9 cellular contexts compared by ENCODE assay signal in the genomic region with DNA sequence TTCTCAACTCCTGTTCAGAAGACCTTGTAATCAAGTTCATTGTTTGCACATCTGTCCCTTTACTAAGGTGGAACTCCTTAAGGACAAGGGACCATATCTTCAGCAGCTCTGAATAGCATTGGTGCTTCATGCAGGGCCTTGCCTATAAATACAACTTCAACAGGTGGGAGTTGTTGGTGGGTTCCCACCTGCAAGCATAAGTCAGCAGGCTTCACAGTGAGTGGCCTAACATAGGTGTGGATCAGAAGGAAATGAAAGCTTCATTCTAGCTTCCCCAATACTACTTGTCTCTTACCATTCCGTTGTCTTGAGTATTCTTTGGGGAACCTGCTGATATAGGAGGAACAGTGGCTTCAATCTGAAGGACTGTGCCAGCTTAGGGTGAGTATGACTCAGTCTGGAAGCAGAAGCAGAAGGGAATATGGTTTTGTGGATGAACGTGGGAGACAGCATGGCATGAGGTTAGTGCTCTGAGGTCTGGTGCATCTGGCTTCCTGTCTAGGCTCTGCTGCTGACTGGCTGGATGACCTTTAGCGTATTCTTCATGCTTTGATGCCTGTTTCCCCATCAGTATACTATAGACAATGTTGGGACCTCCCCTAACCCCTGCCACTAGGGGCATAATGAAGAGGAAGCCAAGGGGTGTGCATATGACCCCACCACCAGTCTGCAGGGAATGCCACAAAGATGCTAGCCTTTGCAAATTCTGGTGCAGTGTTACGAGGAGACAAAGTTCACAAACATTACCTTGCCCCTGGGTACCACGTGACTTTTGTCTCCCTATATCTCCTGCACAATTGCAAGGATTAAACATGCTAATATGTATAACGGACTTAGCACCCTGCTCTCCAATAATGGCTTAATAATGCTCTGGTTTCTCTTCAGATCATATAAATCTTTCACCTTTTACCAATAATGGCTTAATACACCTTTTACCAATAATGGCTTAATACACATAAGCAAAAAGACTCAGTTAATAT.
DNase-seq lines count a peak whose midpoint lies in the region; ATAC-seq and TF ChIP-seq lines count a peak whose summit lies in the region.
"Had no signal": no experiment of that assay in that cellular context is flagged by ENCODE, and none has a peak within 500 bp of the region (broad histone marks: within the 10 kb centered on the region; RNA-seq: fewer than 3 reads in every experiment).

No MANE protein-coding gene starts in this region.

- H3K4me3 Mint-ChIP-seq in activated T-cell treated with anti-CD3 and anti-CD28 coated beads, Interleukin-2, amount 50 U/mL, for 72 hours: peak overlapping the region; percentile 6 to 23
- no peak overlapping the region for H3K4me3 Mint-ChIP-seq in T-helper 17 cell
- H3K4me3 Mint-ChIP-seq in Calu3 (ENCODE audit: low read depth, unreplicated experiment): no peak overlapping the region

- BruUV-seq in Calu3 (replicated peaks; lab: Mats Ljungman, UMichigan): no TSS peak

- H3K9me3 Mint-ChIP-seq in activated T-cell treated with anti-CD3 and anti-CD28 coated beads, Interleukin-2, amount 50 U/mL, for 72 hours: peaks cover 2 to 5% of the 10 kb centered on the region in 2 donors
- H3K9me3 Mint-ChIP-seq in Calu3 (ENCODE audit: low read depth, unreplicated experiment): no peaks in the 10 kb centered on the region

- H3K4me1 Mint-ChIP-seq in activated T-cell treated with anti-CD3 and anti-CD28 coated beads, Interleukin-2, amount 50 U/mL, for 72 hours (ENCODE audit: low read depth): peaks cover 92% of the 10 kb centered on the region
- H3K4me1 Mint-ChIP-seq in T-helper 17 cell (peaks cover 47% of the 10 kb centered on the region), Calu3 (ENCODE audit: low read depth, unreplicated experiment) (no peaks in the 10 kb centered on the region)

- CTCF ChIA-PET in Calu3 (lab: Charles Lee): interaction anchor here (0.6 kb wide), 1 partner anchor 193 kb away, joined by 3 read pairs; no protein-coding TSS in a partner anchor

- DNase-seq in activated T-cell treated with anti-CD3 and anti-CD28 coated beads, Interleukin-2, amount 50 U/mL, for 72 hours: peak; percentile 44 to 45
- no peak for DNase-seq in activated T-cell treated with anti-CD3 and anti-CD28 coated beads, Interleukin-2, amount 50 U/mL, for 1 hour
- DNase-seq in T-helper 17 cell: no peak
- no peak for DNase-seq in omental fat pad (ENCODE audit: low spot score)
- no peak for DNase-seq in Calu3
- no peak for DNase-seq in RKO (ENCODE audit: low spot score)
- DNase-seq in NCI-H2227 treated with DMSO at 0.1 percent for 48 hours (lab: John Stamatoyannopoulos, UW): no peak

- H3K27me3 Mint-ChIP-seq in activated T-cell treated with anti-CD3 and anti-CD28 coated beads, Interleukin-2, amount 50 U/mL, for 72 hours (ENCODE audit: low read depth): no peaks in the 10 kb centered on the region
- no peaks in the 10 kb centered on the region for H3K27me3 Mint-ChIP-seq in T-helper 17 cell
- no peaks in the 10 kb centered on the region for H3K27me3 Mint-ChIP-seq in Calu3 (ENCODE audit: unreplicated experiment)

- intact Hi-C loops in Calu3 (cut with micrococcal nuclease; ENCODE audit: unreplicated experiment): no loop called here

- H3K27ac Mint-ChIP-seq in activated T-cell treated with anti-CD3 and anti-CD28 coated beads, Interleukin-2, amount 50 U/mL, for 72 hours: no peak overlapping the region
- H3K27ac Mint-ChIP-seq in T-helper 17 cell (no peak overlapping the region), Calu3 (ENCODE audit: unreplicated experiment) (no peak overlapping the region)

- ATAC-seq in activated T-cell treated with anti-CD3 and anti-CD28 coated beads, Interleukin-2, amount 50 U/mL, for 72 hours (replicated peaks in 1 of 2): peak; percentile 18 to 22
- peak; percentile 48 for ATAC-seq in HG02981 (IDR thresholded peaks at IDR 0.05; ENCODE audit: unreplicated experiment)
- peak; percentile 44 for ATAC-seq in T-helper 17 cell
- ATAC-seq in omental fat pad (ENCODE audit: low FRiP score): peak; percentile 26

- H3K36me3 Mint-ChIP-seq in activated T-cell treated with anti-CD3 and anti-CD28 coated beads, Interleukin-2, amount 50 U/mL, for 72 hours (ENCODE audit: insufficient read depth in 2 of 2): peaks cover 3 to 5% of the 10 kb centered on the region in 2 donors
- H3K36me3 Mint-ChIP-seq in T-helper 17 cell (ENCODE audit: low read depth) (peaks cover 3% of the 10 kb centered on the region), Calu3 (ENCODE audit: insufficient read depth, unreplicated experiment) (no peaks in the 10 kb centered on the region)

- no peaks in the 10 kb centered on the region for H3K9me3 ChIP-seq in T-helper 17 cell (ENCODE audit: control insufficient read depth, low read length, poor library complexity, severe bottlenecking)
- H3K9me3 ChIP-seq: BLaER1 had no signal

- TF ChIP-seq CTCF in omental fat pad (IDR thresholded peaks at IDR 0.05): no peak
- TF ChIP-seq CTCF in Calu3 (IDR thresholded peaks at IDR 0.05; ENCODE audit: unreplicated experiment): no peak

Comparison
In these comparisons a context has a peak if more than half of its experiments do, and no peak if none do; other contexts are left out.
1. DNase-seq: peak in activated T-cell treated with anti-CD3 and anti-CD28 coated beads, Interleukin-2, amount 50 U/mL, for 72 hours (2 of 2); none in activated T-cell treated with anti-CD3 and anti-CD28 coated beads, Interleukin-2, amount 50 U/mL, for 1 hour (single experiment), T-helper 17 cell (0 of 3), omental fat pad (single experiment), Calu3 (single experiment), RKO (single experiment) and NCI-H2227 treated with DMSO at 0.1 percent for 48 hours (single experiment).
2. H3K4me3 Mint-ChIP-seq: peak in activated T-cell treated with anti-CD3 and anti-CD28 coated beads, Interleukin-2, amount 50 U/mL, for 72 hours (2 of 2); none in T-helper 17 cell (single experiment) and Calu3 (single experiment).
3. Peak in every context shown above with its lines, with median percentiles within 50 percentile points of each other: ATAC-seq.